In genomic region chr9:35112257-35113020, GRCh38 we compare ENCODE assay signal across 8 cellular contexts. TPM values are rescaled to one million over a fixed set of nuclear protein-coding genes. Genes with fewer than 3 reads are reported as not detected.
A peak's percentile ranks its signal among the peaks of the same experiment; 100 is the strongest.
DNase-seq lines count a peak whose midpoint lies in the region; ATAC-seq, FAIRE-seq and TF ChIP-seq lines count a peak whose summit lies in the region.

No MANE protein-coding gene starts in this region.

- WGBS in esophagus squamous epithelium, 2 donors: 59 to 62% methylated on average over 3 of the region's 3 CpGs
- 83 to 84% methylated on average over 3 of the region's 3 CpGs for WGBS in pancreas, 2 donors

- no peak for TF ChIP-seq POLR2A in esophagus squamous epithelium (IDR thresholded peaks at IDR 0.05)

- DNase-seq in Daoy (ENCODE audit: low read depth) (peak; percentile 65), T-cell (no peak), esophagus squamous epithelium (lab: John Stamatoyannopoulos, UW) (no peak), pancreas (no peak), SKM-1 (lab: John Stamatoyannopoulos, UW; ENCODE audit: unreplicated experiment) (no peak)

- no peak for ATAC-seq in T-cell (replicated peaks in 1 of 4)
- no peak for ATAC-seq in pancreas
- no peak for ATAC-seq in GM18511 (IDR thresholded peaks at IDR 0.05; ENCODE audit: unreplicated experiment)
- ATAC-seq in HG03025 (IDR thresholded peaks at IDR 0.05; ENCODE audit: low FRiP score, unreplicated experiment): no peak
- ATAC-seq in HG02852 (IDR thresholded peaks at IDR 0.05; ENCODE audit: unreplicated experiment): no peak

- peak overlapping the region; percentile 71 to 79 (median 73) for H3K4me3 Mint-ChIP-seq in T-cell

- peaks cover 8 to 16% (median 11%) of the 10 kb centered on the region in 3 donors for H3K36me3 ChIP-seq in esophagus squamous epithelium
- H3K36me3 ChIP-seq in pancreas: peaks cover 0 to 9% (median 0%) of the 10 kb centered on the region in 3 donors

- H3K4me1 Mint-ChIP-seq in T-cell: peaks cover 56 to 62% (median 61%) of the 10 kb centered on the region in 3 donors

- intact Hi-C loops in esophagus squamous epithelium (cut with DNase I) (no loop called here), pancreas (cut with DNase I) (no loop called here)

- H3K4me3 ChIP-seq in esophagus squamous epithelium: peak overlapping the region in 2 of 4 donors; percentile 70 to 94
- peak overlapping the region in 1 of 4 donors; percentile 77 for H3K4me3 ChIP-seq in pancreas

- POLR2A ChIA-PET in T-cell (lab: Charles Lee): interaction anchor here in 1 of 2 donors (1.0 kb wide), 1 partner anchor 9 kb away, joined by 5 read pairs; the partner anchor contains the start of gene STOML2

- H3K27ac ChIP-seq in esophagus squamous epithelium (peak overlapping the region; percentile 86 to 95 (median 94)), pancreas (peak overlapping the region in 3 of 4 donors; percentile 3 to 70 (median 61))

- H3K27me3 Mint-ChIP-seq in T-cell: no peaks in the 10 kb centered on the region

- no peaks in the 10 kb centered on the region for H3K27me3 ChIP-seq in esophagus squamous epithelium
- H3K27me3 ChIP-seq in pancreas: no peaks in the 10 kb centered on the region

- H3K4me1 ChIP-seq in esophagus squamous epithelium: peaks cover 51 to 74% (median 53%) of the 10 kb centered on the region in 3 donors
- peaks cover 0 to 31% (median 15%) of the 10 kb centered on the region in 3 donors for H3K4me1 ChIP-seq in pancreas

- H3K9me3 Mint-ChIP-seq in T-cell: no peaks in the 10 kb centered on the region

- no peaks in the 10 kb centered on the region for H3K9me3 ChIP-seq in esophagus squamous epithelium
- no peaks in the 10 kb centered on the region for H3K9me3 ChIP-seq in pancreas

- TF ChIP-seq CTCF in esophagus squamous epithelium (IDR thresholded peaks at IDR 0.05) (no peak), pancreas (IDR thresholded peaks at IDR 0.05) (no peak)

- H3K27ac Mint-ChIP-seq in T-cell: peak overlapping the region; percentile 86 to 94

- H3K36me3 Mint-ChIP-seq in T-cell: no peaks in the 10 kb centered on the region

- CTCF ChIA-PET in T-cell (lab: Charles Lee): interaction anchor here in 1 of 2 donors (0.8 kb wide), 1 partner anchor 9 kb away, joined by 4 read pairs; the partner anchor contains the start of gene STOML2

- FAIRE-seq in pancreas (lab: Jason Lieb, UNC): no peak

RNA-seq across cellular contexts. Expression of gene ATOSB, which starts 3.2 kb away (rescaled TPM):
- total RNA-seq in Daoy (2014; rRNA removed; shearing (Covaris generic)): 1.9 and 4.7 TPM in 2 replicates
- total RNA-seq in T-cell: 10 to 100 TPM in 1 of 5 donors, 1 to 10 TPM in 4; 4.7 to 12.7 (median 8.9) TPM
- total RNA-seq in esophagus squamous epithelium: 10 to 100 TPM; 24.4 to 57.8 (median 32.7) TPM
- total RNA-seq in pancreas: 1 to 10 TPM; 2.5 to 7.5 (median 3.7) TPM
- 1 to 10 TPM; 7.6 to 7.8 TPM for polyA plus RNA-seq in pancreas

RNA-seq across cellular contexts. Expression of gene STOML2, which starts 9.5 kb away (rescaled TPM):
- total RNA-seq in Daoy (2014; rRNA removed; shearing (Covaris generic)): 222 and 248 TPM in 2 replicates
- total RNA-seq in T-cell (10 to 100 TPM; 35.8 to 58.2 (median 53.7) TPM), esophagus squamous epithelium (100 to 1,000 TPM in 2 of 4 donors, 10 to 100 TPM in 2; 63.9 to 118 (median 106) TPM), pancreas (10 to 100 TPM; 33.4 to 50.5 (median 45.1) TPM)
- polyA plus RNA-seq in pancreas: 10 to 100 TPM; 31.2 to 57.6 TPM

RNA-seq across cellular contexts. Expression of gene PIGO, which starts 16.0 kb away (rescaled TPM):
- total RNA-seq in Daoy (2014; rRNA removed; shearing (Covaris generic)): 18.9 and 22.2 TPM in 2 replicates
- total RNA-seq in T-cell: 10 to 100 TPM; 23.0 to 32.1 (median 29.9) TPM
- 10 to 100 TPM; 10.9 to 14.1 (median 12.4) TPM for total RNA-seq in esophagus squamous epithelium
- total RNA-seq in pancreas: 10 to 100 TPM; 14.2 to 19.8 (median 16.4) TPM
- polyA plus RNA-seq in pancreas: 10 to 100 TPM; 20.0 to 26.1 TPM

RNA-seq across cellular contexts. Expression of gene FANCG, which starts 32.7 kb away (rescaled TPM):
- total RNA-seq in Daoy (2014; rRNA removed; shearing (Covaris generic)): 43.0 and 48.1 TPM in 2 replicates
- total RNA-seq in T-cell: 10 to 100 TPM; 20.0 to 30.7 (median 28.2) TPM
- 10 to 100 TPM; 11.6 to 23.4 (median 18.8) TPM for total RNA-seq in esophagus squamous epithelium
- total RNA-seq in pancreas: 10 to 100 TPM in 4 of 6 donors, 1 to 10 TPM in 2; 7.5 to 16.6 (median 10.4) TPM
- 10 to 100 TPM; 26.3 to 31.1 TPM for polyA plus RNA-seq in pancreas

RNA-seq across cellular contexts. Expression of gene VCP, which starts 40.0 kb away (rescaled TPM):
- 569 and 580 TPM in 2 replicates for total RNA-seq in Daoy (2014; rRNA removed; shearing (Covaris generic))
- 100 to 1,000 TPM; 141 to 232 (median 167) TPM for total RNA-seq in T-cell
- 100 to 1,000 TPM; 160 to 254 (median 186) TPM for total RNA-seq in esophagus squamous epithelium
- 100 to 1,000 TPM in 1 of 6 donors, 10 to 100 TPM in 5; 44.5 to 104 (median 66.7) TPM for total RNA-seq in pancreas
- 10 to 100 TPM; 32.5 to 58.3 TPM for polyA plus RNA-seq in pancreas
